In the genomic region with DNA sequence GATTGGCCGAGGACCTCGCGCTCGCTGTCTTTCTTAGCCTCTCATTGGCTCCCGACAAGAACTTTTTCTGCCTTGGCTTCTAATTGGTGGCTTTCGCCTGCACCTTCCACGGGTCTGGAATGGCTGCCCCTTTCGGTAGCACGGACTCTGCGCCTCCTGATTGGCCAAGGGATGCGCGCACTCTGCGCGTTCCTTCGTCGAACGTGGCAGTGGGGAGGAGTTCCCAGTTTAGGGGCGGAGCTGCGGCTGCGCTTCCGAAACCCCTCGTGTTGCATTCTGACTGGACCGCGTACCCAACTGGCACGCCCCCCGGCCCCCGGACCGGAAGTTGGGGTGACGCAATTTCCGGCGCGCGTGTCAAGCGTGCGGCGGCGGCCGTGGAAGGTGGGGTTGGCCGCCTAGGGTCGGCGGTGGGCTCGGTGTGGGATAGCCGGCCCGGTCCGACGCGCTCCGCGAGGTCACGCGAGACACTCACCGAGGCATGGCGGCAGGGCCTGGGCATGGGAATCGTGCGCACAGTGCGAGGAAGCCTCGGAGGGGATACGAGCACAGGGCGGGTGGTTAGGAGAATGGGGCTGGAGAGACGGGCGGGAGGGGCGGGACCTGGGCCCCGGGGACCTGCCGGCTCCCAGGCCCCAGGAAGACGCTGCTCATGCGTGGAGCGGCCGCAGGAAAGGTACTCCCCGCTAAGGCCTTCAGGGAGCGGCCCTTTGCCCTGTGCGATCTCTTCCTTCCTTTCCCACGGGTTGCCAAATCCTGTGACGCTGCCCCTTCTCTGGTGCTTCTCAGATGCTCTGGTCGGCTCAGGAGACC, we compare ENCODE assay signal across 8 cellular contexts. TPM values are rescaled to one million over a fixed set of nuclear protein-coding genes. Genes with fewer than 3 reads are reported as not detected.
DNase-seq lines count a peak whose midpoint lies in the region; ATAC-seq and TF ChIP-seq lines count a peak whose summit lies in the region.

No MANE protein-coding gene starts in this region.

- peak overlapping the region; percentile 87 for H3K4me2 ChIP-seq in Loucy (ENCODE audit: low read depth, low read length, poor library complexity, severe bottlenecking)

- H3K4me1 ChIP-seq in Loucy (ENCODE audit: insufficient read depth, low read length, poor library complexity, severe bottlenecking) = peaks cover 32% of the 10 kb centered on the region
- peaks cover 8% of the 10 kb centered on the region for H3K4me1 ChIP-seq in RWPE2 (ENCODE audit: insufficient read depth, poor library complexity, severe bottlenecking)

- TF ChIP-seq CTCF in Loucy (conservative IDR thresholded peaks at IDR 0.05; ENCODE audit: low read length) (no peak), RWPE2 (IDR thresholded peaks at IDR 0.05; ENCODE audit: poor library complexity, severe bottlenecking) (no peak), fibroblast of pulmonary artery (IDR thresholded peaks at IDR 0.05; ENCODE audit: low read length, missing control alignments) (peak; percentile 13), natural killer cell (IDR thresholded peaks at IDR 0.05) (no peak)

- H3K9me3 ChIP-seq in Loucy (ENCODE audit: insufficient read depth, low read depth, low read length) = no peaks in the 10 kb centered on the region
- H3K9me3 ChIP-seq in RWPE2 (ENCODE audit: severe bottlenecking) = no peaks in the 10 kb centered on the region

- H3K36me3 Mint-ChIP-seq in natural killer cell = no peaks in the 10 kb centered on the region

- peaks cover 20 to 36% of the 10 kb centered on the region in 2 donors for H3K4me1 Mint-ChIP-seq in natural killer cell

- ATAC-seq in RWPE2 (ENCODE audit: low read depth) = peak; percentile 88
- ATAC-seq in natural killer cell = peak; percentile 83 to 95 (median 84)

- peaks cover 87% of the 10 kb centered on the region for H3K79me2 ChIP-seq in Loucy (ENCODE audit: insufficient read depth, low read length)

- no peaks in the 10 kb centered on the region for H3K9me3 Mint-ChIP-seq in natural killer cell

- no peaks in the 10 kb centered on the region for H3K9me2 ChIP-seq in Loucy (replicated peaks; ENCODE audit: low read depth, low read length)

- peak overlapping the region; percentile 93 for H3K4me3 Mint-ChIP-seq in natural killer cell

- peaks cover 39% of the 10 kb centered on the region for H4K20me1 ChIP-seq in Loucy (ENCODE audit: insufficient read depth, low read length, poor library complexity, severe bottlenecking)

- H3K27me3 Mint-ChIP-seq in natural killer cell (ENCODE audit: low read depth in 2 of 2) = peaks cover 0 to 3% of the 10 kb centered on the region in 2 donors

- H3K27ac Mint-ChIP-seq in natural killer cell = peak overlapping the region; percentile 96 to 99

- no peaks in the 10 kb centered on the region; the same call in 1 of the 2 replicates for H3F3A ChIP-seq in Loucy (ENCODE audit: low read depth)

- DNase-seq in ELR (ENCODE audit: low read depth) (peak; percentile 100), H7 (peak; percentile 100), RWPE2 (ENCODE audit: low spot score) (peak; percentile 100), fibroblast of pulmonary artery (ENCODE audit: low read depth) (peak; percentile 100), natural killer cell (peak; percentile 100)
- DNase-seq in activated effector memory CD4-positive, alpha-beta T cell treated with Interleukin-2 at 50 U/mL for 16 hours = peak; percentile 99
- DNase-seq in stimulated activated naive CD4-positive, alpha-beta T cell (lab: John Stamatoyannopoulos, UW) = peak; percentile 98 to 100 (median 99)

- H3K36me3 ChIP-seq in H7 (replicated peaks; ENCODE audit: control insufficient read depth, insufficient read depth, low read length) = peaks cover 34% of the 10 kb centered on the region
- H3K36me3 ChIP-seq in Loucy (ENCODE audit: insufficient read depth, low read length) = peaks cover 4% of the 10 kb centered on the region; the same call in 1 of the 2 replicates
- peaks cover 77% of the 10 kb centered on the region for H3K36me3 ChIP-seq in RWPE2 (ENCODE audit: low read depth)

- H3K27me3 ChIP-seq in H7 (ENCODE audit: control insufficient read depth, insufficient read depth, low read length) (no peaks in the 10 kb centered on the region), Loucy (ENCODE audit: insufficient read depth, low read length, poor library complexity, severe bottlenecking) (no peaks in the 10 kb centered on the region), RWPE2 (ENCODE audit: insufficient read depth, poor library complexity, severe bottlenecking) (no peaks in the 10 kb centered on the region)

- intact Hi-C loops in natural killer cell (cut with micrococcal nuclease) = loop anchor here (1.0 to 2.0 kb wide), 2 partner anchors 9 to 28 kb away; a partner anchor contains a TSS

- H3K4me3 ChIP-seq in H7 (ENCODE audit: insufficient read depth, low read depth, low read length) (peak overlapping the region; percentile 92), Loucy (ENCODE audit: low read length, poor library complexity, severe bottlenecking) (peak overlapping the region; percentile 99), RWPE2 (ENCODE audit: severe bottlenecking) (peak overlapping the region; percentile 58), fibroblast of pulmonary artery (replicated peaks; ENCODE audit: low read depth, low read length) (peak overlapping the region; percentile 62)

- peak overlapping the region; percentile 94 for H3K9ac ChIP-seq in Loucy (ENCODE audit: low read depth, low read length, poor library complexity, severe bottlenecking)

- peak overlapping the region; percentile 80 for H3K27ac ChIP-seq in RWPE2 (ENCODE audit: poor library complexity, severe bottlenecking)

- peak overlapping the region; percentile 75 for H2AFZ ChIP-seq in Loucy (ENCODE audit: low read length)

RNA-seq across cellular contexts. Expression of a gene that starts 0.6 kb away (rescaled TPM):
- 421 and 528 TPM in 2 replicates for total RNA-seq in H7 (2014; rRNA removed; shearing (Covaris generic))
- total RNA-seq in natural killer cell = 100 to 1,000 TPM; 334 to 468 (median 386) TPM

RNA-seq across cellular contexts. Expression of a gene that starts 10.2 kb away (rescaled TPM):
- 127 and 158 TPM in 2 replicates for total RNA-seq in H7 (2014; rRNA removed; shearing (Covaris generic))
- total RNA-seq in natural killer cell = 100 to 1,000 TPM; 600 to 824 (median 689) TPM

RNA-seq across cellular contexts. Expression of a gene that starts 26.1 kb away (rescaled TPM):
- total RNA-seq in H7 (2014; rRNA removed; shearing (Covaris generic)) = not detected in 2 replicates
- total RNA-seq in natural killer cell = not detected

RNA-seq across cellular contexts. Expression of a gene that starts 27.9 kb away (rescaled TPM):
- total RNA-seq in H7 (2014; rRNA removed; shearing (Covaris generic)) = 180 and 204 TPM in 2 replicates
- 10 to 100 TPM; 81.1 to 95.5 (median 84.2) TPM for total RNA-seq in natural killer cell

RNA-seq across cellular contexts. Expression of a gene that starts 30.4 kb away (rescaled TPM):
- 195 and 271 TPM in 2 replicates for total RNA-seq in H7 (2014; rRNA removed; shearing (Covaris generic))
- 100 to 1,000 TPM in 2 of 3 donors, 10 to 100 TPM in 1; 91.5 to 115 (median 105) TPM for total RNA-seq in natural killer cell

Comparison
In these comparisons a context has a peak if more than half of its experiments do, and no peak if none do; other contexts are left out.
1. Peak in every context shown above with its lines: DNase-seq, ATAC-seq, H3K4me3 ChIP-seq and H3K27ac ChIP-seq.